ENCODE assay signal across 18 cellular contexts in the genomic region with DNA sequence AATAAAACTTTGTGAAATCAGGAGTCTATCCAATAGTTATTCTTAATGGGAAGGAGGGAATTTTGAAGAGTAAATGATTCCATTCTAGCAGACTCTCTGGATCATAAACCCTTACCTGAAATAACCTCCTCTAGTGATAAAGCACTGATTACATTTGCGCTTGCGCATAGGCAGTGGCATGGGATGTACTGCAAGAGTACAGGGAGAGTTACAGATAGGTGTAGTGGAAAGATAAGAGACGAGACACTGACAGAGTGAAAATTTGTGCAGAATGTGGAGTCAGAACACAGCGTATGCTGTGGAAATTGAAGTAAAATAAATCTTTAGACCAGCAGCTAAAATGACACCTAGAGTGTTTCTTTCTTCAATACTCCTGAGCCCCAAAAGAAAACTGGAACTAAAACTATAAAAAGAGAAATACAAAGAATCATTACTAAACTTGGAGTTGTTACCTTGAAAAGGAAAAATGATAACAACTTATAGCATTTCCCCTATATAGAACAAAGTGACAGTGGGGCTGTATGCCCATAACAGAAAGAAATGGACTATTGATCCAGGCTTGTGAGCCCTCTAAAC.
DNase-seq lines count a peak whose midpoint lies in the region; ATAC-seq lines count a peak whose summit lies in the region.
"Had no signal": no experiment of that assay in that cellular context is flagged by ENCODE, and none has a peak within 500 bp of the region (broad histone marks: within the 10 kb centered on the region; RNA-seq: fewer than 3 reads in every experiment).

No MANE protein-coding gene starts in this region.

- ATAC-seq in left colon (peak; percentile 99), GM19395 (IDR thresholded peaks at IDR 0.05; ENCODE audit: unreplicated experiment) (no peak), GM19023 (IDR thresholded peaks at IDR 0.05; ENCODE audit: unreplicated experiment) (no peak)

- no peak overlapping the region for H3K4me3 ChIP-seq in SK-N-MC
- H3K4me3 ChIP-seq: GM23248 had no signal

- H3K27ac ChIP-seq in SK-N-MC: peak overlapping the region; percentile 89
- H3K27ac ChIP-seq: 22Rv1, GM23248 had no signal

- no peaks in the 10 kb centered on the region for H3K36me3 ChIP-seq in SK-N-MC (ENCODE audit: insufficient read depth, low read length)

- intact Hi-C loops in left colon (cut with DNase I, micrococcal nuclease): no loop called here

- H3K9ac ChIP-seq in SK-N-MC (ENCODE audit: insufficient read length): peak overlapping the region; percentile 52
- H3K9ac ChIP-seq: GM23248 had no signal

- no peaks in the 10 kb centered on the region for H3K9me3 ChIP-seq in SK-N-MC (ENCODE audit: low read depth, low read length)

- DNase-seq in NCI-H82 (lab: John Stamatoyannopoulos, UW): peak; percentile 2
- DNase-seq in NCI-H82 treated with DMSO at 0.1 percent for 48 hours (lab: John Stamatoyannopoulos, UW; ENCODE audit: unreplicated experiment): no peak
- DNase-seq in SK-N-MC (ENCODE audit: low read depth, low spot score): no peak
- DNase-seq in left colon: peak; percentile 18 to 42
- no peak for DNase-seq in NK-92 (lab: John Stamatoyannopoulos, UW; ENCODE audit: unreplicated experiment)
- DNase-seq in MV-4-11 (lab: John Stamatoyannopoulos, UW): no peak
- DNase-seq: CD4-positive, CD25-positive, alpha-beta regulatory T cell; COR-L47; GDM1; GM23248; HCEC 1CT; NCI-H1694 treated with DMSO at 0.1 percent for 48 hours; NCI-H510A; NCI-H748 treated with DMSO at 0.1 percent for 48 hours; SW 1271 had no signal

Comparison
In these comparisons a context has a peak if more than half of its experiments do, and no peak if none do; other contexts are left out.
1. DNase-seq: peak in NCI-H82 (single experiment) and left colon (2 of 2); none in NCI-H82 treated with DMSO at 0.1 percent for 48 hours (single experiment), SK-N-MC (single experiment), NK-92 (single experiment) and MV-4-11 (single experiment).